In the genomic region with DNA sequence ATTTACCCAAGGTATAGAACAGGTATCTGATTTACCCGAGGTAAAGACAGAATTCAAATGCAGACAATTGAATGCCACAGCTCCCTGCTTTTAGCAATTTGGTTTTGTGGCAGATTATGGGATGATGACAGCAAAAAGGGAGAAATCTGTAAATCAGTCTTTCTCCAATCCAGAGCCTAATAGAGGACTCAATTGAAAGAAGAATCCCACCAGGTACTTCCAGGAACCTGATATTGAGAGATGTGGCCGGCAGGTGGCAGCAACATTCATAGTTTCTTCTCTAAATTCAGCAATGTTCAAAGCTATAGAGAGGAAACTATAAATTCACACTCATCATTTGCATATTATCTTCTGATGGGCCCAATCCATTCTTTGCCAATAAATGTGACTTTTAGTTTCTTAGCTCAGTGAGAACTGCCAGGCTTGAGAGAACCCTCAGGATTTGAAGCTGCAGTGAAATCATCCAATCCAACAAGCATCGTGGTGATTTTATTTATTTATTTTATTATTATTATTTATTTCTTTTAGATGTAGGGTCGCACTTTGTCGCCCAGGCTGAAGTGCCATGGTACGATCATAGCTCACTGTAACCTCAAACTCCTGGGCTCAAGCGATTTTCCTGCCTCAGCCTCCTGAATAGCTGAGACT, we compare ENCODE assay signal across 8 cellular contexts. TPM values are rescaled to one million over a fixed set of nuclear protein-coding genes. Genes with fewer than 3 reads are reported as not detected.
DNase-seq lines count a peak whose midpoint lies in the region; ATAC-seq, FAIRE-seq and TF ChIP-seq lines count a peak whose summit lies in the region.

No MANE protein-coding gene starts in this region.

- H3K4me1 Mint-ChIP-seq in WTC11 = no peaks in the 10 kb centered on the region

- peak; percentile 56 for DNase-seq in SIG-M5 treated with dmso at 0.1 percent for 504 hours (lab: John Stamatoyannopoulos, UW; ENCODE audit: unreplicated experiment)
- no peak for DNase-seq in SIG-M5 (lab: John Stamatoyannopoulos, UW)
- peak; percentile 27 for DNase-seq in NCI-H2196 treated with DMSO at 0.1 percent for 48 hours (lab: John Stamatoyannopoulos, UW; ENCODE audit: unreplicated experiment)
- peak; percentile 77 for DNase-seq in WTC11 (ENCODE audit: low spot score)
- DNase-seq in bronchial epithelial cell (ENCODE audit: low read depth) = peak; percentile 59
- DNase-seq in left kidney (ENCODE audit: low read depth, low spot score) = peak; percentile 82
- peak in 2 of 3 donors; percentile 26 to 60 for DNase-seq in stimulated activated CD4-positive, alpha-beta T cell treated with anti-CD3 and anti-CD28 coated beads, TNF-alpha, amount 100 ng/mL, for 1 hour (ENCODE audit: low read depth in 3 of 3, low spot score in 1 of 3)

- TF ChIP-seq CTCF in WTC11 (IDR thresholded peaks at IDR 0.05) = peak; percentile 52
- TF ChIP-seq CTCF in bronchial epithelial cell (IDR thresholded peaks at IDR 0.05; ENCODE audit: insufficient read depth, low read length, severe bottlenecking) = peak; percentile 58

- H3K36me3 Mint-ChIP-seq in WTC11 = no peaks in the 10 kb centered on the region

- CTCF ChIA-PET in WTC11 (lab: Charles Lee) = interaction anchor here (0.6 to 2.3 kb wide), 31 partner anchors 8 to 517 kb away, joined by 3 to 16 read pairs (median 4); a partner anchor contains a TSS

- H3K4me3 Mint-ChIP-seq in WTC11 = no peak overlapping the region

- no peaks in the 10 kb centered on the region for H3K27me3 Mint-ChIP-seq in WTC11 (ENCODE audit: low read depth)

- H3K9me3 Mint-ChIP-seq in WTC11 = no peaks in the 10 kb centered on the region

- no peak for FAIRE-seq in bronchial epithelial cell (lab: Jason Lieb, UNC)

- H3K27ac Mint-ChIP-seq in WTC11 = no peak overlapping the region

- ATAC-seq in WTC11 (peak; percentile 73), GM21528 (IDR thresholded peaks at IDR 0.05; ENCODE audit: low FRiP score, unreplicated experiment) (no peak)

- no peak overlapping the region for H3K4me3 ChIP-seq in bronchial epithelial cell (ENCODE audit: low read depth, low read length)

- H3K36me3 ChIP-seq in bronchial epithelial cell (ENCODE audit: control insufficient read depth, insufficient read depth, low read length) = no peaks in the 10 kb centered on the region

- POLR2A ChIA-PET in WTC11 (lab: Charles Lee) = no interaction called here

- H3K27me3 ChIP-seq in bronchial epithelial cell (ENCODE audit: control insufficient read depth, insufficient read depth, low read length) = no peaks in the 10 kb centered on the region

TF ChIP-seq in WTC11, 78 proteins besides CTCF, POLR2A, EP300 and RAD21:
- TF ChIP-seq, protein P1, sequence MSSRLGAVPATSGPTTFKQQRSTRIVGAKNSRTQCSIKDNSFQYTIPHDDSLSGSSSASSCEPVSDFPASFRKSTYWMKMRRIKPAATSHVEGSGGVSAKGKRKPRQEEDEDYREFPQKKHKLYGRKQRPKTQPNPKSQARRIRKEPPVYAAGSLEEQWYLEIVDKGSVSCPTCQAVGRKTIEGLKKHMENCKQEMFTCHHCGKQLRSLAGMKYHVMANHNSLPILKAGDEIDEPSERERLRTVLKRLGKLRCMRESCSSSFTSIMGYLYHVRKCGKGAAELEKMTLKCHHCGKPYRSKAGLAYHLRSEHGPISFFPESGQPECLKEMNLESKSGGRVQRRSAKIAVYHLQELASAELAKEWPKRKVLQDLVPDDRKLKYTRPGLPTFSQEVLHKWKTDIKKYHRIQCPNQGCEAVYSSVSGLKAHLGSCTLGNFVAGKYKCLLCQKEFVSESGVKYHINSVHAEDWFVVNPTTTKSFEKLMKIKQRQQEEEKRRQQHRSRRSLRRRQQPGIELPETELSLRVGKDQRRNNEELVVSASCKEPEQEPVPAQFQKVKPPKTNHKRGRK (CRISPR knock-in tag; IDR thresholded peaks at IDR 0.05; ENCODE audit: borderline replicate concordance) = no peak
- peak; percentile 28; the same call in 1 of the 2 replicates for TF ChIP-seq HMGA2 (CRISPR knock-in tag; IDR thresholded peaks at IDR 0.05)

RNA-seq across cellular contexts. Expression of a gene that starts 9.8 kb away (rescaled TPM):
- total RNA-seq in WTC11 (2021) (49.2 to 52.9 TPM (median 50.9 TPM) in 3 replicates), bronchial epithelial cell (3.2 and 6.7 TPM in 2 replicates)

RNA-seq across cellular contexts. Expression of a gene that starts 30.9 kb away (rescaled TPM):
- 15.1 to 17.9 TPM (median 15.2 TPM) in 3 replicates for total RNA-seq in WTC11 (2021)
- total RNA-seq in bronchial epithelial cell = 55.0 and 59.5 TPM in 2 replicates
